ENCODE assay signal across 32 cellular contexts in genomic region chr5:108654042-108654441, GRCh38.
DNase-seq lines count a peak whose midpoint lies in the region; ATAC-seq, FAIRE-seq and TF ChIP-seq lines count a peak whose summit lies in the region.
"Had no signal": no experiment of that assay in that cellular context is flagged by ENCODE, and none has a peak within 500 bp of the region (broad histone marks: within the 10 kb centered on the region; RNA-seq: fewer than 3 reads in every experiment).

No MANE protein-coding gene starts in this region.

- peak; percentile 76 for DNase-seq in MCF 10A (ENCODE audit: unreplicated experiment)
- no peak for DNase-seq in breast epithelium (ENCODE audit: low spot score in 2 of 2)
- DNase-seq in astrocyte (ENCODE audit: low read depth): peak; percentile 61
- DNase-seq in fibroblast of mammary gland (ENCODE audit: low read depth): peak; percentile 63
- no peak for DNase-seq in CD4-positive, alpha-beta memory T cell
- no peak for DNase-seq in activated CD8-positive, alpha-beta memory T cell treated with anti-CD3 and anti-CD28 coated beads, Interleukin-2, amount 50 U/mL, for 4 hours
- no peak for DNase-seq in thyroid gland
- DNase-seq: 8988T; activated CD4-positive, CD25-positive, alpha-beta regulatory T cell; activated CD8-positive, alpha-beta memory T cell treated with anti-CD3 and anti-CD28 coated beads, Interleukin-2, amount 10 ng/mL, durations not matched to agents 7 days and 5 days; activated naive CD4-positive, alpha-beta T cell treated with anti-CD3 and anti-CD28 coated beads for 36 hours; adrenal gland; caudate nucleus; CD8-positive, alpha-beta T cell; DMS 273 treated with DMSO at 0.1 percent for 48 hours; head of caudate nucleus; Kasumi-1; lower lobe of right lung; mucosa of descending colon; NCI-H1105; NCI-H2029 treated with DMSO at 0.1 percent for 48 hours; NCI-H2227 treated with DMSO at 0.1 percent for 48 hours; NCI-H774; nephron progenitor cell; ovary; stimulated activated CD4-positive, alpha-beta T cell treated with anti-CD3 and anti-CD28 coated beads, Interleukin-2, amount 100 ng/mL, for 24 hours; stomach; tibial artery had no signal

- no peaks in the 10 kb centered on the region for H3K9me3 ChIP-seq in breast epithelium
- no peaks in the 10 kb centered on the region for H3K9me3 ChIP-seq in astrocyte (ENCODE audit: insufficient read depth, low read depth, low read length)
- H3K9me3 ChIP-seq in CD4-positive, alpha-beta memory T cell (ENCODE audit: control insufficient read depth in 1 of 2, low read length in 2 of 2): no peaks in the 10 kb centered on the region
- no peaks in the 10 kb centered on the region for H3K9me3 ChIP-seq in thyroid gland
- H3K9me3 ChIP-seq: adrenal gland, lower lobe of right lung, mucosa of descending colon, ovary, stomach, tibial artery had no signal

- H3K36me3 ChIP-seq in breast epithelium: no peaks in the 10 kb centered on the region
- H3K36me3 ChIP-seq in astrocyte (ENCODE audit: insufficient read depth, low read length): no peaks in the 10 kb centered on the region
- H3K36me3 ChIP-seq in CD4-positive, alpha-beta memory T cell (ENCODE audit: insufficient read depth, low read length): no peaks in the 10 kb centered on the region
- no peaks in the 10 kb centered on the region for H3K36me3 ChIP-seq in thyroid gland
- H3K36me3 ChIP-seq: adrenal gland, lower lobe of right lung, ovary, stomach, tibial artery had no signal

- no peaks in the 10 kb centered on the region for H3K4me1 ChIP-seq in breast epithelium
- H3K4me1 ChIP-seq in astrocyte (ENCODE audit: insufficient read depth, low read length): peaks cover 11% of the 10 kb centered on the region
- H3K4me1 ChIP-seq in CD4-positive, alpha-beta memory T cell (ENCODE audit: insufficient read depth, low read length): no peaks in the 10 kb centered on the region
- H3K4me1 ChIP-seq in thyroid gland: no peaks in the 10 kb centered on the region
- H3K4me1 ChIP-seq: stomach had no signal

- H3K9me3 Mint-ChIP-seq in MCF 10A (ENCODE audit: unreplicated experiment) (no peaks in the 10 kb centered on the region), astrocyte (ENCODE audit: unreplicated experiment) (peaks cover 1% of the 10 kb centered on the region)
- peaks cover 0 to 2% (median 0%) of the 10 kb centered on the region in 8 donors for H3K9me3 Mint-ChIP-seq in CD4-positive, alpha-beta memory T cell
- H3K9me3 Mint-ChIP-seq: activated naive CD4-positive, alpha-beta T cell treated with anti-CD3 and anti-CD28 coated beads for 36 hours; activated T-helper 1 cell treated with anti-CD3 and anti-CD28 coated beads, Interleukin-12 subunit alpha, Interleukin-12 subunit beta, Interleukin-2, Interleukin-4 antibody, amounts not matched to agents 30 ng/mL and 10 ng/mL and 1 ng/mL, durations not matched to agents 14 hours and 24 hours and 36 hours; CD8-positive, alpha-beta T cell had no signal

- TF ChIP-seq POLR2A in breast epithelium (IDR thresholded peaks at IDR 0.05): no peak
- TF ChIP-seq POLR2A in thyroid gland (IDR thresholded peaks at IDR 0.05): no peak

- FAIRE-seq in astrocyte (lab: Jason Lieb, UNC): peak; percentile 55
- FAIRE-seq: HepG2 had no signal

- H3K4me2 ChIP-seq in astrocyte (ENCODE audit: low read length): peak overlapping the region; percentile 43
- H3K4me2 ChIP-seq: smooth muscle cell had no signal

- no peak overlapping the region for H3K9ac ChIP-seq in astrocyte (ENCODE audit: low read length)

- H4K20me1 ChIP-seq in astrocyte (ENCODE audit: insufficient read depth, low read length): no peaks in the 10 kb centered on the region

- H3K4me1 Mint-ChIP-seq in MCF 10A (ENCODE audit: insufficient read depth, unreplicated experiment) (peaks cover 21% of the 10 kb centered on the region), astrocyte (ENCODE audit: low read depth, unreplicated experiment) (peaks cover 2% of the 10 kb centered on the region)
- H3K4me1 Mint-ChIP-seq in CD4-positive, alpha-beta memory T cell: no peaks in the 10 kb centered on the region
- H3K4me1 Mint-ChIP-seq: activated CD8-positive, alpha-beta memory T cell treated with anti-CD3 and anti-CD28 coated beads, Interleukin-2, amount 10 ng/mL, durations not matched to agents 7 days and 5 days; nephron progenitor cell had no signal

- H3K27ac Mint-ChIP-seq in MCF 10A (ENCODE audit: low read depth, unreplicated experiment) (no peak overlapping the region), astrocyte (ENCODE audit: unreplicated experiment) (no peak overlapping the region)
- H3K27ac Mint-ChIP-seq in CD4-positive, alpha-beta memory T cell: no peak overlapping the region
- H3K27ac Mint-ChIP-seq: activated CD8-positive, alpha-beta memory T cell treated with anti-CD3 and anti-CD28 coated beads, Interleukin-2, amount 10 ng/mL, durations not matched to agents 7 days and 5 days; activated naive CD4-positive, alpha-beta T cell treated with anti-CD3 and anti-CD28 coated beads for 36 hours; activated T-helper 1 cell treated with anti-CD3 and anti-CD28 coated beads, Interleukin-12 subunit alpha, Interleukin-12 subunit beta, Interleukin-2, Interleukin-4 antibody, amounts not matched to agents 30 ng/mL and 10 ng/mL and 1 ng/mL, durations not matched to agents 14 hours and 24 hours and 36 hours; CD8-positive, alpha-beta T cell; nephron progenitor cell had no signal

- H3K27me3 Mint-ChIP-seq in MCF 10A (ENCODE audit: insufficient read depth, unreplicated experiment) (no peaks in the 10 kb centered on the region), astrocyte (ENCODE audit: low read depth, unreplicated experiment) (no peaks in the 10 kb centered on the region)
- H3K27me3 Mint-ChIP-seq in CD4-positive, alpha-beta memory T cell: peaks cover 2 to 6% of the 10 kb centered on the region in 2 donors

- TF ChIP-seq CTCF in MCF 10A (IDR thresholded peaks at IDR 0.05; ENCODE audit: unreplicated experiment): no peak
- no peak for TF ChIP-seq CTCF in breast epithelium (IDR thresholded peaks at IDR 0.05)
- TF ChIP-seq CTCF in astrocyte (IDR thresholded peaks at IDR 0.05; ENCODE audit: insufficient read depth, low read depth, low read length): no peak
- TF ChIP-seq CTCF in fibroblast of mammary gland (conservative IDR thresholded peaks at IDR 0.05; ENCODE audit: control insufficient read depth, insufficient read depth, low read depth, low read length): no peak
- TF ChIP-seq CTCF in thyroid gland (IDR thresholded peaks at IDR 0.05): no peak

- CTCF ChIA-PET in MCF 10A (lab: Yijun Ruan, JAX): interaction anchor here (0.6 to 1.1 kb wide), 2 partner anchors 9 to 121 kb away, joined by 3 read pairs; no protein-coding TSS in a partner anchor
- CTCF ChIA-PET in CD4-positive, alpha-beta memory T cell (lab: Charles Lee; ENCODE audit: partially characterized antibody): no interaction called here

- POLR2A ChIA-PET in MCF 10A (lab: Yijun Ruan, JAX): interaction anchor here (0.6 to 1.9 kb wide), 8 partner anchors 11 to 803 kb away, joined by 3 to 6 read pairs (median 3); no protein-coding TSS in a partner anchor
- POLR2A ChIA-PET in CD4-positive, alpha-beta memory T cell (lab: Charles Lee; ENCODE audit: partially characterized antibody): no interaction called here

- intact Hi-C loops in MCF 10A (cut with micrococcal nuclease): no loop called here
- intact Hi-C loops in breast epithelium (cut with DNase I; ENCODE audit: low total_unique reads): no loop called here
- intact Hi-C loops in CD4-positive, alpha-beta memory T cell (cut with micrococcal nuclease): no loop called here
- intact Hi-C loops in thyroid gland (cut with DNase I): no loop called here

- no peak overlapping the region for H3K4me3 ChIP-seq in breast epithelium
- H3K4me3 ChIP-seq in astrocyte (ENCODE audit: insufficient read depth, low read depth, low read length): no peak overlapping the region
- H3K4me3 ChIP-seq in fibroblast of mammary gland (ENCODE audit: control insufficient read depth, low read depth, low read length): no peak overlapping the region
- no peak overlapping the region for H3K4me3 ChIP-seq in CD4-positive, alpha-beta memory T cell (ENCODE audit: low read length in 2 of 2)
- H3K4me3 ChIP-seq in thyroid gland (replicated peaks in 1 of 3): no peak overlapping the region
- H3K4me3 ChIP-seq: adrenal gland, lower lobe of right lung, mucosa of descending colon, ovary, smooth muscle cell, stomach, tibial artery had no signal

- H2AFZ ChIP-seq in astrocyte (ENCODE audit: low read depth, low read length): no peak overlapping the region

- H3K27ac ChIP-seq in breast epithelium: no peak overlapping the region
- no peak overlapping the region for H3K27ac ChIP-seq in astrocyte (ENCODE audit: low read depth, low read length)
- H3K27ac ChIP-seq in CD4-positive, alpha-beta memory T cell (ENCODE audit: low read depth, low read length): no peak overlapping the region
- H3K27ac ChIP-seq in thyroid gland: no peak overlapping the region
- H3K27ac ChIP-seq: adrenal gland, lower lobe of right lung, ovary, stomach, tibial artery had no signal

- no peaks in the 10 kb centered on the region for H3K27me3 ChIP-seq in breast epithelium
- no peaks in the 10 kb centered on the region for H3K27me3 ChIP-seq in astrocyte (ENCODE audit: insufficient read depth, low read length)
- H3K27me3 ChIP-seq in CD4-positive, alpha-beta memory T cell (ENCODE audit: insufficient read depth, low read length): no peaks in the 10 kb centered on the region
- no peaks in the 10 kb centered on the region for H3K27me3 ChIP-seq in thyroid gland
- H3K27me3 ChIP-seq: adrenal gland, ovary, stomach, tibial artery had no signal

- no peak for ATAC-seq in HG03469 (IDR thresholded peaks at IDR 0.05; ENCODE audit: unreplicated experiment)
- ATAC-seq: activated CD8-positive, alpha-beta memory T cell treated with anti-CD3 and anti-CD28 coated beads, Interleukin-2, amount 10 ng/mL, durations not matched to agents 7 days and 5 days; CD8-positive, alpha-beta T cell; HepG2; lower lobe of right lung; mucosa of descending colon had no signal

- 82 to 90% methylated on average over 2 of the region's 2 CpGs for WGBS in thyroid gland, 2 donors

- H3K4me3 Mint-ChIP-seq in MCF 10A (ENCODE audit: unreplicated experiment) (no peak overlapping the region), astrocyte (ENCODE audit: unreplicated experiment) (no peak overlapping the region)
- no peak overlapping the region for H3K4me3 Mint-ChIP-seq in CD4-positive, alpha-beta memory T cell
- H3K4me3 Mint-ChIP-seq: activated CD8-positive, alpha-beta memory T cell treated with anti-CD3 and anti-CD28 coated beads, Interleukin-2, amount 10 ng/mL, durations not matched to agents 7 days and 5 days; activated naive CD4-positive, alpha-beta T cell treated with anti-CD3 and anti-CD28 coated beads for 36 hours; activated T-helper 1 cell treated with anti-CD3 and anti-CD28 coated beads, Interleukin-12 subunit alpha, Interleukin-12 subunit beta, Interleukin-2, Interleukin-4 antibody, amounts not matched to agents 30 ng/mL and 10 ng/mL and 1 ng/mL, durations not matched to agents 14 hours and 24 hours and 36 hours; CD8-positive, alpha-beta T cell; nephron progenitor cell had no signal

- BruUV-seq in MCF 10A (replicated peaks; lab: Mats Ljungman, UMichigan): no TSS peak

- H3K79me2 ChIP-seq in astrocyte (ENCODE audit: insufficient read depth, low read length): no peaks in the 10 kb centered on the region

- peaks cover 5% of the 10 kb centered on the region for H3K36me3 Mint-ChIP-seq in MCF 10A (ENCODE audit: insufficient read depth, unreplicated experiment)
- H3K36me3 Mint-ChIP-seq in astrocyte (ENCODE audit: low read depth, unreplicated experiment): no peaks in the 10 kb centered on the region
- H3K36me3 Mint-ChIP-seq in CD4-positive, alpha-beta memory T cell: no peaks in the 10 kb centered on the region
- H3K36me3 Mint-ChIP-seq: activated CD8-positive, alpha-beta memory T cell treated with anti-CD3 and anti-CD28 coated beads, Interleukin-2, amount 10 ng/mL, durations not matched to agents 7 days and 5 days; CD8-positive, alpha-beta T cell had no signal

Comparison
In these comparisons a context has a peak if more than half of its experiments do, and no peak if none do; other contexts are left out.
1. DNase-seq: peak in MCF 10A (single experiment), astrocyte (single experiment) and fibroblast of mammary gland (single experiment); none in breast epithelium (0 of 2), CD4-positive, alpha-beta memory T cell (0 of 5), activated CD8-positive, alpha-beta memory T cell treated with anti-CD3 and anti-CD28 coated beads, Interleukin-2, amount 50 U/mL, for 4 hours (single experiment) and thyroid gland (0 of 2).